In the genomic region with DNA sequence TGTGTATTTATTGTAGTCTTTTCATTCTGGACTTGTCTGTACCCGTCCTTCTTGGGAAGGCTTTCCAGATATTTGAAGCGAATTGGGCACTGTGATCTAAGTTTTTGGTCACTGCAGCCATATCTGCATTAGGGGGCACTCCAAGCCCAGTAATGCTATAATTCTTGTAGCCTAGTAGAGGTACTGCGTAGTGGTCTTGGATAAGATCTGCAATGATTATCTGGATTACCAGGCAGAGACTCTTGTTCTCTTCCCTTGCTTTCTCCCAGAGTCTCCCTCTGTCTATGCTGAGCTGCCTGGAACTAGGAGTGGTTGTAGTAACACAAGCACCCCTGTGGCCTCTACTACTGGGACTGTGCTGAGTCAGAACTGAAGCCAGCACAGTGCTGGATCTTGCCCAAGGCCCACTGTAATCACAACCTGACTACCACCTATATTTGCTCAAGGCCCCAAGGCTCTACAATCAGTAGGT, we compare ENCODE assay signal across 8 cellular contexts. TPM values are rescaled to one million over a fixed set of nuclear protein-coding genes. Genes with fewer than 3 reads are reported as not detected.
DNase-seq lines count a peak whose midpoint lies in the region; ATAC-seq and TF ChIP-seq lines count a peak whose summit lies in the region.

No MANE protein-coding gene starts in this region.

- H3K4me2 ChIP-seq in mesenchymal stem cell (ENCODE audit: low read length, poor library complexity, severe bottlenecking) = no peak overlapping the region

- H4K91ac ChIP-seq in mesenchymal stem cell (ENCODE audit: low read length) = peak overlapping the region; percentile 59

- H3K4ac ChIP-seq in mesenchymal stem cell (ENCODE audit: low read depth in 1 of 2, low read length in 2 of 2) = no peak overlapping the region

- H3K27ac ChIP-seq in colonic mucosa = no peak overlapping the region
- H3K27ac ChIP-seq in mesenchymal stem cell (ENCODE audit: low read length, poor library complexity, severe bottlenecking) = no peak overlapping the region

- H3K79me1 ChIP-seq in mesenchymal stem cell (replicated peaks; ENCODE audit: low read length, poor library complexity, severe bottlenecking) = no peaks in the 10 kb centered on the region

- POLR2A ChIA-PET in AG04449 (lab: Yijun Ruan, JAX) = no interaction called here

- 46% methylated on average over 3 of the region's 3 CpGs for WGBS in mesenchymal stem cell

- no peak overlapping the region for H2BK120ac ChIP-seq in mesenchymal stem cell (ENCODE audit: low read depth, low read length)

- intact Hi-C loops in colonic mucosa (cut with DNase I) = loop anchor here (5.0 to 10.0 kb wide), 2 partner anchors 320 to 582 kb away; no protein-coding TSS in a partner anchor

- CTCF ChIA-PET in AG04449 (lab: Yijun Ruan, JAX) = interaction anchor here (1.0 to 2.2 kb wide), 9 partner anchors 10 to 677 kb away, joined by 3 to 7 read pairs (median 4); no protein-coding TSS in a partner anchor

- H3K4me1 ChIP-seq in colonic mucosa (no peaks in the 10 kb centered on the region), mesenchymal stem cell (ENCODE audit: control insufficient read depth, insufficient read depth, low read depth, low read length) (peaks cover 5% of the 10 kb centered on the region)

- H2BK5ac ChIP-seq in mesenchymal stem cell (ENCODE audit: low read depth, low read length, poor library complexity, severe bottlenecking) = no peak overlapping the region

- peak overlapping the region; percentile 47 for H2AFZ ChIP-seq in mesenchymal stem cell (ENCODE audit: low read depth, low read length)

- H3K4me3 ChIP-seq in AG04449 (ENCODE audit: low read depth, low read length) (no peak overlapping the region), colonic mucosa (no peak overlapping the region), mesenchymal stem cell (ENCODE audit: insufficient read depth in 1 of 2, low read depth in 1 of 2, low read length in 2 of 2) (no peak overlapping the region)

- DNase-seq in AG04449 (ENCODE audit: low read depth, low spot score) = no peak
- peak; percentile 54 for DNase-seq in RPMI7951 (ENCODE audit: low read depth)
- peak; percentile 29 for DNase-seq in colonic mucosa
- peak; percentile 60 for DNase-seq in mesenchymal stem cell
- no peak for DNase-seq in NCI-H128 (lab: John Stamatoyannopoulos, UW; ENCODE audit: unreplicated experiment)
- DNase-seq in cerebellar nuclear complex (lab: John Stamatoyannopoulos, UW) = no peak

- H2AK5ac ChIP-seq in mesenchymal stem cell (ENCODE audit: low read length, severe bottlenecking) = peak overlapping the region; percentile 69

- H3K18ac ChIP-seq in mesenchymal stem cell (ENCODE audit: low read depth in 1 of 2, low read length in 2 of 2) = peak overlapping the region in 1 of 2 experiments; percentile 39

- no peak overlapping the region for H3K23ac ChIP-seq in mesenchymal stem cell (ENCODE audit: low read length in 2 of 2)

- no peak overlapping the region for H3K14ac ChIP-seq in mesenchymal stem cell (ENCODE audit: low read length in 2 of 2)

- H3K27me3 ChIP-seq in colonic mucosa (no peaks in the 10 kb centered on the region), mesenchymal stem cell (ENCODE audit: control insufficient read depth in 1 of 2, insufficient read depth in 1 of 2, low read length in 2 of 2) (no peaks in the 10 kb centered on the region)

- H3K36me3 ChIP-seq in colonic mucosa (no peaks in the 10 kb centered on the region), mesenchymal stem cell (ENCODE audit: control insufficient read depth in 1 of 2, insufficient read depth in 2 of 2, low read depth in 1 of 2, low read length in 2 of 2) (no peaks in the 10 kb centered on the region)

- H3K9me3 ChIP-seq in colonic mucosa = no peaks in the 10 kb centered on the region
- H3K9me3 ChIP-seq in mesenchymal stem cell (ENCODE audit: control insufficient read depth, low read length) = no peaks in the 10 kb centered on the region

- H2BK12ac ChIP-seq in mesenchymal stem cell (ENCODE audit: low read length in 2 of 2) = peak overlapping the region; percentile 6 to 28

- peak overlapping the region; percentile 75 for H4K8ac ChIP-seq in mesenchymal stem cell (ENCODE audit: low read length)

- H3K9ac ChIP-seq in colonic mucosa (ENCODE audit: low read depth in 2 of 2, low read length in 2 of 2) (no peak overlapping the region), mesenchymal stem cell (ENCODE audit: low read length) (peak overlapping the region; percentile 21)

- TF ChIP-seq CTCF in AG04449 (IDR thresholded peaks at IDR 0.05; ENCODE audit: insufficient read depth, low read length, missing control alignments) = peak; percentile 25
- peak; percentile 50 for TF ChIP-seq CTCF in colonic mucosa (IDR thresholded peaks at IDR 0.05)

- ATAC-seq in GM18867 (IDR thresholded peaks at IDR 0.05; ENCODE audit: unreplicated experiment) = peak; percentile 59
- ATAC-seq in HG02763 (IDR thresholded peaks at IDR 0.05; ENCODE audit: unreplicated experiment) = no peak

- H2BK15ac ChIP-seq in mesenchymal stem cell (ENCODE audit: low read depth, poor library complexity, severe bottlenecking) = no peak overlapping the region

RNA-seq across cellular contexts. Expression of a gene that starts 30.0 kb away (rescaled TPM):
- 246 and 317 TPM in 2 replicates for total RNA-seq in RPMI7951 (2014; rRNA removed; shearing (Covaris generic))
- total RNA-seq in colonic mucosa = 100 to 1,000 TPM in 1 of 2 donors, 10 to 100 TPM in 1; 98.5 to 158 TPM
- polyA plus RNA-seq in mesenchymal stem cell (2013, experiment 1 of 2) = 438 TPM
- 429 TPM for polyA plus RNA-seq in mesenchymal stem cell (2013, experiment 2 of 2)

Comparison
In these comparisons a context has a peak if more than half of its experiments do, and no peak if none do; other contexts are left out.
1. DNase-seq: peak in RPMI7951 (single experiment), colonic mucosa (single experiment) and mesenchymal stem cell (single experiment); none in AG04449 (single experiment), NCI-H128 (single experiment) and cerebellar nuclear complex (0 of 2).